8 cellular contexts compared by ENCODE assay signal in genomic region chr16:46972429-46972970, GRCh38. TPM values are rescaled to one million over a fixed set of nuclear protein-coding genes. Genes with fewer than 3 reads are reported as not detected.
DNase-seq lines count a peak whose midpoint lies in the region; ATAC-seq and TF ChIP-seq lines count a peak whose summit lies in the region.

No MANE protein-coding gene starts in this region.

- H3K9me3 Mint-ChIP-seq in CD4-positive, CD25-positive, alpha-beta regulatory T cell: peaks cover 0 to 2% (median 0%) of the 10 kb centered on the region in 7 donors

- no peaks in the 10 kb centered on the region for H3K27me3 ChIP-seq in CD4-positive, CD25-positive, alpha-beta regulatory T cell (ENCODE audit: control insufficient read depth, insufficient read depth, low read length)
- H3K27me3 ChIP-seq in stomach: no peaks in the 10 kb centered on the region

- no peak for TF ChIP-seq EP300 in stomach (IDR thresholded peaks at IDR 0.05)

- TF ChIP-seq POLR2A in stomach (IDR thresholded peaks at IDR 0.05): no peak

- H3K4me1 ChIP-seq in CD4-positive, CD25-positive, alpha-beta regulatory T cell (ENCODE audit: control insufficient read depth, insufficient read depth, low read length, poor library complexity, severe bottlenecking): peaks cover 70% of the 10 kb centered on the region
- H3K4me1 ChIP-seq in stomach: peaks cover 28 to 71% (median 51%) of the 10 kb centered on the region in 4 donors

- peaks cover 18% of the 10 kb centered on the region for H3K36me3 Mint-ChIP-seq in CD4-positive, CD25-positive, alpha-beta regulatory T cell

- no peak for TF ChIP-seq CTCF in stomach (IDR thresholded peaks at IDR 0.05)

- peaks cover 37 to 77% (median 56%) of the 10 kb centered on the region in 4 donors for H3K4me1 Mint-ChIP-seq in CD4-positive, CD25-positive, alpha-beta regulatory T cell

- intact Hi-C loops in stomach (cut with DNase I; ENCODE audit: low total_unique reads): no loop called here

- H3K9me3 ChIP-seq in CD4-positive, CD25-positive, alpha-beta regulatory T cell (ENCODE audit: control insufficient read depth in 2 of 2, low read length in 2 of 2): no peaks in the 10 kb centered on the region
- no peaks in the 10 kb centered on the region for H3K9me3 ChIP-seq in stomach

- WGBS in stomach, 5 donors: 1 to 5% (median 2%) methylated on average over 19 to 20 of the region's 20 CpGs

- H3K27me3 Mint-ChIP-seq in CD4-positive, CD25-positive, alpha-beta regulatory T cell: no peaks in the 10 kb centered on the region

- peak in 1 of 2 donors; percentile 29 for ATAC-seq in CD4-positive, CD25-positive, alpha-beta regulatory T cell (ENCODE audit: low read depth in 2 of 2)
- ATAC-seq in GM19452 (IDR thresholded peaks at IDR 0.05; ENCODE audit: unreplicated experiment): peak; percentile 9
- no peak for ATAC-seq in GM18867 (IDR thresholded peaks at IDR 0.05; ENCODE audit: unreplicated experiment)

- H3K27ac Mint-ChIP-seq in CD4-positive, CD25-positive, alpha-beta regulatory T cell: peak overlapping the region; percentile 91 to 98 (median 97)

- DNase-seq in CD4-positive, CD25-positive, alpha-beta regulatory T cell: peak in 2 of 3 donors; percentile 52 to 74
- DNase-seq in NCI-H510A (lab: John Stamatoyannopoulos, UW) (peak; percentile 43), astrocyte of the hippocampus (ENCODE audit: low read depth, low spot score) (peak; percentile 53), iris pigment epithelial cell (ENCODE audit: low read depth) (peak; percentile 43), stomach (no peak), NCI-H187 treated with DMSO at 0.1 percent for 48 hours (lab: John Stamatoyannopoulos, UW) (no peak)

- peaks cover 36% of the 10 kb centered on the region for H3K36me3 ChIP-seq in CD4-positive, CD25-positive, alpha-beta regulatory T cell (ENCODE audit: control insufficient read depth, insufficient read depth, low read length)
- H3K36me3 ChIP-seq in stomach: peaks cover 18 to 38% (median 38%) of the 10 kb centered on the region in 4 donors

- H3K27ac ChIP-seq in CD4-positive, CD25-positive, alpha-beta regulatory T cell (ENCODE audit: insufficient read depth, low read length, poor library complexity, severe bottlenecking): peak overlapping the region; percentile 96
- peak overlapping the region; percentile 96 to 99 (median 98) for H3K27ac ChIP-seq in stomach

- H3K4me3 Mint-ChIP-seq in CD4-positive, CD25-positive, alpha-beta regulatory T cell: peak overlapping the region; percentile 91 to 99 (median 94)

- peak overlapping the region; percentile 92 for H3K4me3 ChIP-seq in CD4-positive, CD25-positive, alpha-beta regulatory T cell (ENCODE audit: low read depth, low read length)
- peak overlapping the region; percentile 71 to 98 (median 76) for H3K4me3 ChIP-seq in stomach

RNA-seq across cellular contexts. Expression of gene DNAJA2, which starts 1.0 kb away (rescaled TPM):
- total RNA-seq in CD4-positive, CD25-positive, alpha-beta regulatory T cell: 90.8 TPM
- 100 to 1,000 TPM in 2 of 4 donors, 10 to 100 TPM in 2; 93.2 to 110 (median 100) TPM for polyA plus RNA-seq in CD4-positive, CD25-positive, alpha-beta regulatory T cell
- total RNA-seq in stomach: 10 to 100 TPM in 4 of 5 donors, 1 to 10 TPM in 1; 7.5 to 80.6 (median 46.2) TPM
- 10 to 100 TPM; 24.1 to 42.6 (median 26.1) TPM for polyA plus RNA-seq in stomach

Comparison
In these comparisons a context has a peak if more than half of its experiments do, and no peak if none do; other contexts are left out.
1. DNase-seq: peak in CD4-positive, CD25-positive, alpha-beta regulatory T cell (2 of 3), NCI-H510A (single experiment), astrocyte of the hippocampus (single experiment) and iris pigment epithelial cell (single experiment); none in stomach (single experiment) and NCI-H187 treated with DMSO at 0.1 percent for 48 hours (single experiment).